8 cellular contexts compared by ENCODE assay signal in the genomic region with DNA sequence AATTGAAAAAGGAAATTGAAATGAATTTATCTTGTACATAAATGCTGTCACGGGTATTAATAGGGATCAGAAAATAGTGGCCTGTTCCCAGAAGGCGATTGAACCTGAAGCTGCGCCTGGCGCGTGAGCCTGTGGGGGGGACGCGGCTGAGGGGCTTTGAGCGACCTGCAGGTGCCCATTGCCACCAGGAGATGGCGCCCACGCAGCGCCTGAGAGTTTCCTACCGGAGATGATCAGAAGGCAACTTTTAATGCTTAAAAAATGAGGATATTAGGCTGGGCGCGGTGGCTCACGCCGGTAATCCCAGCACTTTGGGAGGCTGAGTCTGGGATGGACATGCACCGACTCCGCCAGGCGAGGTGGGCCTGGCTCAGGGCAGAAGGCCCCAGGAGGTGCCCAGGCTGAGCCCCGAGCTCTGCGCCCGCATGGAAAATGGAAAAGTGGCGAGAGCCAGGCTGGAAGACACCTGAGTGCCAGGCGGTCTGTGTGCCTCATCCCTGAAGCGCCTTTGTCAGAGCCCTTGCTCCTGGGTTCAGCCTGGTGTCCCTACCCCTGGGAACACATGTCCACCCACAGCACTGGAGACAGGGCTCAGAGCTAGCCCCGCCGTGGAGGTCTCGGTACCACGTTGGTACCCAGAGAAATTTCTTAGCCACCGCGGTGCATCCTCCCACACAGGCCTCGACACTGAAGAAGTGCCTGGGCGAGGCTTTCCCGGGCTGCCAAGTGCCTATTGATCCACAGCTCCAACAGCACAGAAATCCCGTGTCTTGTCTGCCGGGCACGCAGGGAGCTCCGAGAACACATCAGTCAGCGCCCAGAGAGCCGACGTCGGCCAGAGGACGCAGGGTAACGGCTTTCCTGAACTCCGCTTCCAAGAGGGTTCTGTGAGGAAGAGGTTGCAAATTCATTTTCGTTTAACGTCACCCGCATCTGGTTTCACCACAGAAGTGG.
DNase-seq lines count a peak whose midpoint lies in the region; ATAC-seq, FAIRE-seq and TF ChIP-seq lines count a peak whose summit lies in the region.

No MANE protein-coding gene starts in this region.

- H3K9me3 ChIP-seq in BE2C = no peaks in the 10 kb centered on the region
- H3K9me3 ChIP-seq in PC-9 (ENCODE audit: insufficient read depth, low read depth) = no peaks in the 10 kb centered on the region

- H3K4me1 Mint-ChIP-seq in activated T-helper 17 cell treated with anti-CD3 and anti-CD28 coated beads, Interleukin-2, amount 50 U/mL, for 72 hours = peaks cover 5% of the 10 kb centered on the region
- peaks cover 1% of the 10 kb centered on the region for H3K4me1 Mint-ChIP-seq in osteocyte (ENCODE audit: unreplicated experiment)

- BruUV-seq in PC-9 (replicated peaks; lab: Mats Ljungman, UMichigan) = no TSS peak

- POLR2A ChIA-PET in PC-9 (lab: Charles Lee; ENCODE audit: unreplicated experiment) = no interaction called here

- no peaks in the 10 kb centered on the region for H3F3A ChIP-seq in PC-9 (ENCODE audit: insufficient read depth, low read depth)

- H3K4me3 Mint-ChIP-seq in activated T-helper 17 cell treated with anti-CD3 and anti-CD28 coated beads, Interleukin-2, amount 50 U/mL, for 72 hours = no peak overlapping the region
- H3K4me3 Mint-ChIP-seq in osteocyte (ENCODE audit: unreplicated experiment) = no peak overlapping the region

- H3K27ac Mint-ChIP-seq in activated T-helper 17 cell treated with anti-CD3 and anti-CD28 coated beads, Interleukin-2, amount 50 U/mL, for 72 hours = no peak overlapping the region
- no peak overlapping the region for H3K27ac Mint-ChIP-seq in osteocyte (ENCODE audit: unreplicated experiment)

- peaks cover 13% of the 10 kb centered on the region for H3K36me3 Mint-ChIP-seq in activated T-helper 17 cell treated with anti-CD3 and anti-CD28 coated beads, Interleukin-2, amount 50 U/mL, for 72 hours (ENCODE audit: low read depth)
- H3K36me3 Mint-ChIP-seq in osteocyte (ENCODE audit: unreplicated experiment) = peaks cover 4% of the 10 kb centered on the region

- no peak for FAIRE-seq in urothelium cell line (lab: Jason Lieb, UNC)

- CTCF ChIA-PET in PC-9 (lab: Charles Lee) = interaction anchor here (0.5 to 0.6 kb wide), 2 partner anchors 248 to 957 kb away, joined by 3 to 4 read pairs; no protein-coding TSS in a partner anchor

- no peak overlapping the region for H3K4me2 ChIP-seq in PC-9

- no peaks in the 10 kb centered on the region for H3K27me3 Mint-ChIP-seq in activated T-helper 17 cell treated with anti-CD3 and anti-CD28 coated beads, Interleukin-2, amount 50 U/mL, for 72 hours
- H3K27me3 Mint-ChIP-seq in osteocyte (ENCODE audit: unreplicated experiment) = no peaks in the 10 kb centered on the region

- no peak overlapping the region for H3K4me3 ChIP-seq in BE2C (ENCODE audit: low read depth, low read length)
- H3K4me3 ChIP-seq in PC-9 = no peak overlapping the region
- no peak overlapping the region for H3K4me3 ChIP-seq in fibroblast of villous mesenchyme (ENCODE audit: low read depth, low read length)

- H3K9me3 Mint-ChIP-seq in activated T-helper 17 cell treated with anti-CD3 and anti-CD28 coated beads, Interleukin-2, amount 50 U/mL, for 72 hours = no peaks in the 10 kb centered on the region
- H3K9me3 Mint-ChIP-seq in osteocyte (ENCODE audit: unreplicated experiment) = no peaks in the 10 kb centered on the region

- no peaks in the 10 kb centered on the region for H4K20me1 ChIP-seq in PC-9 (ENCODE audit: insufficient read depth)

- H3K36me3 ChIP-seq in BE2C = no peaks in the 10 kb centered on the region
- no peaks in the 10 kb centered on the region for H3K36me3 ChIP-seq in PC-9 (ENCODE audit: low read depth)

- no peak overlapping the region for H3K27ac ChIP-seq in PC-9

- H2AFZ ChIP-seq in PC-9 = no peak overlapping the region

- DNase-seq in BE2C (peak; percentile 72), H4 (ENCODE audit: low spot score) (peak; percentile 46), PC-9 (peak in 1 of 2 experiments; percentile 58), fibroblast of villous mesenchyme (ENCODE audit: low read depth) (peak; percentile 61), osteocyte (ENCODE audit: extremely low spot score, unreplicated experiment) (peak; percentile 91), urothelium cell line (ENCODE audit: low spot score) (peak; percentile 75)

- no peaks in the 10 kb centered on the region for H3K9me2 ChIP-seq in PC-9 (ENCODE audit: insufficient read depth)

- no peaks in the 10 kb centered on the region for H3K79me2 ChIP-seq in PC-9 (ENCODE audit: low read depth)

- peak; percentile 51 for ATAC-seq in activated T-helper 17 cell treated with anti-CD3 and anti-CD28 coated beads, Interleukin-2, amount 50 U/mL, for 72 hours (replicated peaks)
- no peak for ATAC-seq in GM18517 (IDR thresholded peaks at IDR 0.05; ENCODE audit: unreplicated experiment)

- H3K27me3 ChIP-seq in BE2C (no peaks in the 10 kb centered on the region; the same call in 1 of the 2 replicates), PC-9 (ENCODE audit: insufficient read depth, low read depth) (no peaks in the 10 kb centered on the region)

- H3K4me1 ChIP-seq in BE2C = peaks cover 10% of the 10 kb centered on the region
- no peaks in the 10 kb centered on the region for H3K4me1 ChIP-seq in PC-9 (replicated peaks; ENCODE audit: insufficient read depth)

- peak; percentile 88 for TF ChIP-seq CTCF in BE2C (IDR thresholded peaks at IDR 0.05; ENCODE audit: low read depth, low read length)
- TF ChIP-seq CTCF in PC-9 (conservative IDR thresholded peaks at IDR 0.05) = peak; percentile 92
- peak; percentile 93 for TF ChIP-seq CTCF in fibroblast of villous mesenchyme (IDR thresholded peaks at IDR 0.05; ENCODE audit: insufficient read depth, low read depth, low read length)
- peak; percentile 98 for TF ChIP-seq CTCF in osteocyte (IDR thresholded peaks at IDR 0.05)

- intact Hi-C loops in PC-9 (cut with micrococcal nuclease; ENCODE audit: unreplicated experiment) = no loop called here
